ENCODE assay signal across 8 cellular contexts in genomic region chr3:130111865-130112650, GRCh38. TPM values are rescaled to one million over a fixed set of nuclear protein-coding genes. Genes with fewer than 3 reads are reported as not detected.
DNase-seq lines count a peak whose midpoint lies in the region; ATAC-seq and TF ChIP-seq lines count a peak whose summit lies in the region.
"Not testable (repeated sequence)": the region's sequence is repeated elsewhere in the genome, so short reads cannot be mapped to it uniquely, and the experiment has no call there.

No MANE protein-coding gene starts in this region.

- H3K4me3 Mint-ChIP-seq in chondrocyte (ENCODE audit: unreplicated experiment): peak overlapping the region; percentile 87

- H3K27ac ChIP-seq in ACC112 (ENCODE audit: low read depth, low read length): peak overlapping the region; percentile 33; the same call in 1 of the 2 replicates

- not testable (repeated sequence) for H3K9me3 Mint-ChIP-seq in chondrocyte (ENCODE audit: low read depth)

- not testable (repeated sequence) for H3K27me3 Mint-ChIP-seq in chondrocyte (ENCODE audit: low read depth)

- H3K27me3 ChIP-seq in ACC112 (ENCODE audit: insufficient read depth, low read length): not testable (repeated sequence)

- not testable (repeated sequence) for H3K4me1 ChIP-seq in ACC112 (ENCODE audit: control insufficient read depth, insufficient read depth, low read length, unreplicated experiment)

- not testable (repeated sequence) for H3K36me3 ChIP-seq in ACC112 (ENCODE audit: insufficient read depth, low read length)

- not testable (repeated sequence) for H3K36me3 Mint-ChIP-seq in chondrocyte (ENCODE audit: low read depth)

- H3K4me3 ChIP-seq in ACC112 (ENCODE audit: low read depth, low read length): peak overlapping the region; percentile 79

- peak overlapping the region; percentile 91 for H3K27ac Mint-ChIP-seq in chondrocyte (ENCODE audit: unreplicated experiment)

- peak; percentile 94 for DNase-seq in NCI-H748 (lab: John Stamatoyannopoulos, UW; ENCODE audit: unreplicated experiment)
- peak; percentile 100 for DNase-seq in activated CD4-positive, alpha-beta T cell treated with anti-CD3 and anti-CD28 coated beads for 48 hours
- peak; percentile 99 for DNase-seq in chondrocyte (ENCODE audit: low spot score)
- peak; percentile 95 for DNase-seq in kidney tubule cell (ENCODE audit: low spot score)
- DNase-seq in stimulated activated CD4-positive, alpha-beta T cell treated with anti-CD3 and anti-CD28 coated beads, Interleukin-12 subunit alpha, Interleukin-12 subunit beta, amount 100 ng/mL, for 4 hours: peak; percentile 100

- peak overlapping the region; percentile 84 for H2AFZ ChIP-seq in ACC112 (ENCODE audit: low read length, unreplicated experiment)

- H3K79me2 ChIP-seq in ACC112 (ENCODE audit: control insufficient read depth, insufficient read depth, low read length, unreplicated experiment): not testable (repeated sequence)

- not testable (repeated sequence) for TF ChIP-seq CTCF in chondrocyte (IDR thresholded peaks at IDR 0.05)

- peaks cover 27% of the 10 kb centered on the region for H3K4me1 Mint-ChIP-seq in chondrocyte (ENCODE audit: low read depth)

- ATAC-seq in GM19328 (IDR thresholded peaks at IDR 0.05; ENCODE audit: unreplicated experiment): peak; percentile 49
- ATAC-seq in HG03521 (IDR thresholded peaks at IDR 0.05; ENCODE audit: unreplicated experiment): peak; percentile 42

RNA-seq across cellular contexts. Expression of gene ALG1L2, which starts 30.4 kb away (rescaled TPM):
- total RNA-seq in chondrocyte: 0.82 to 1.3 TPM in 2 of 3 replicates, not detected in the other

Comparison
In these comparisons a context has a peak if more than half of its experiments do, and no peak if none do; other contexts are left out.
1. Peak in every context shown above with its lines: DNase-seq, ATAC-seq, H3K4me3 ChIP-seq and H3K27ac ChIP-seq.